ENCODE assay signal across 9 cellular contexts in the genomic region with DNA sequence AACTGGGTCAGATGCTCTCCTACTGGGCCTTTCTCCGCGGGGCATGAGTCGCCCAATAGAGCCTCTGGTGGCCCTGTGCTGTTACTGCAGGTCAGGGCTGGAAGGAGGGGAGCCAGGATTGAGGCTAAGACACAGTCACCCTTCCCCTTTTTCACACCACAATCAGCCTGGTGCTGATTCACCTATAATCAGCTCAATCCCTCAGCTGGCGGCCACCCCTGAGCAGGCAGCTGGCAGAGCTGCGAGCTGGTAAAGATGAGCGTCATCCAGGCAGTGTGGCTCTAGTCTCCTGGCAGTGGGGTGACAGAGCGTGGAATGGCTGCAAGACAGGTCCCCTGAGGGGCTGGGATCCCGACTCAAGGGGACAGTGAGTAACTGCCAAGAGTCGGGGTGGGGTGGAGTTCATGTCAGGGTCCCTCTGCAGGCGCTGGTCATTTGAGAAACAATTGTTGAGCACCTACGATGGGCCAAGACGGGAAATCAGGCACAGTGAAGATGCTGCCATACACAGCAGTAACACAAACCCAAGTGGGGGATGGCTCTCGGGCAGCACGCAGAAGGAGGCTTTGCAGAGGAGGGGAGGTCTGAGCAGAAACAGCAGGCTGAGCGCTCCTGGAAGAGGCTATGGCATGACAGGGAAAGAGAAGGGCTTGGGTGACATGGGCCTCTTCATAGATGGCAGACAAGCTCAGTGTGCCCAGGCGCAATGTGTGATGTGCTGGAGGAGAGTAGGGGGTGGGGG. TPM values are rescaled to one million over a fixed set of nuclear protein-coding genes. Genes with fewer than 3 reads are reported as not detected.
DNase-seq lines count a peak whose midpoint lies in the region; ATAC-seq and TF ChIP-seq lines count a peak whose summit lies in the region.
"Had no signal": no experiment of that assay in that cellular context is flagged by ENCODE, and none has a peak within 500 bp of the region (broad histone marks: within the 10 kb centered on the region; RNA-seq: fewer than 3 reads in every experiment).

No MANE protein-coding gene starts in this region.

- no peak overlapping the region for H3K27ac ChIP-seq in HL-60 (replicated peaks)
- H3K27ac ChIP-seq in SJCRH30: no peak overlapping the region
- no peak overlapping the region for H3K27ac ChIP-seq in heart left ventricle
- H3K27ac ChIP-seq: epithelial cell of prostate had no signal

- CTCF ChIA-PET in activated naive CD4-positive, alpha-beta T cell treated with anti-CD3 and anti-CD28 coated beads for 36 hours (lab: Charles Lee): interaction anchor here (0.6 to 4.0 kb wide), 17 partner anchors 10 to 174 kb away, joined by 3 to 24 read pairs (median 4); no protein-coding TSS in a partner anchor

- peak; percentile 63 for DNase-seq in EH (ENCODE audit: low read depth)
- peak; percentile 76 to 86 for DNase-seq in HL-60 (ENCODE audit: low read depth in 1 of 2, low spot score in 1 of 2)
- peak; percentile 74 to 86 for DNase-seq in SJCRH30
- peak; percentile 79 for DNase-seq in activated naive CD4-positive, alpha-beta T cell treated with anti-CD3 and anti-CD28 coated beads for 36 hours
- peak; percentile 60 to 82 (median 69) for DNase-seq in heart left ventricle
- peak; percentile 85 for DNase-seq in retina

- no peaks in the 10 kb centered on the region for H3K27me3 ChIP-seq in HL-60 (ENCODE audit: insufficient read depth, poor library complexity, severe bottlenecking)
- no peaks in the 10 kb centered on the region for H3K27me3 ChIP-seq in SJCRH30
- H3K27me3 ChIP-seq in heart left ventricle: no peaks in the 10 kb centered on the region

- H3K36me3 Mint-ChIP-seq in activated naive CD4-positive, alpha-beta T cell treated with anti-CD3 and anti-CD28 coated beads for 36 hours (ENCODE audit: low read depth): peaks cover 2% of the 10 kb centered on the region

- peaks cover 7% of the 10 kb centered on the region for H3K9me3 Mint-ChIP-seq in activated naive CD4-positive, alpha-beta T cell treated with anti-CD3 and anti-CD28 coated beads for 36 hours

- TF ChIP-seq CTCF in HL-60 (IDR thresholded peaks at IDR 0.05; ENCODE audit: insufficient read depth, low read length) (peak; percentile 85), heart left ventricle (IDR thresholded peaks at IDR 0.05) (peak; percentile 72 to 90 (median 82))

- peaks cover 6% of the 10 kb centered on the region for H3K4me1 Mint-ChIP-seq in activated naive CD4-positive, alpha-beta T cell treated with anti-CD3 and anti-CD28 coated beads for 36 hours (ENCODE audit: low read depth)

- H3K27me3 Mint-ChIP-seq in activated naive CD4-positive, alpha-beta T cell treated with anti-CD3 and anti-CD28 coated beads for 36 hours (ENCODE audit: low read depth): no peaks in the 10 kb centered on the region

- 59 to 77% (median 61%) methylated on average over 13 to 16 of the region's 16 CpGs for WGBS in heart left ventricle, 4 donors

- H3K4me3 ChIP-seq in HL-60 (replicated peaks; ENCODE audit: insufficient read depth, low read length) (no peak overlapping the region), SJCRH30 (no peak overlapping the region), heart left ventricle (no peak overlapping the region)

- H3K9me3 ChIP-seq in SJCRH30 (replicated peaks) (peaks cover 5% of the 10 kb centered on the region), heart left ventricle (peaks cover 0 to 4% (median 0%) of the 10 kb centered on the region in 12 donors)

- TF ChIP-seq POLR2A in heart left ventricle (IDR thresholded peaks at IDR 0.05): no peak

- no peak overlapping the region for H3K27ac Mint-ChIP-seq in activated naive CD4-positive, alpha-beta T cell treated with anti-CD3 and anti-CD28 coated beads for 36 hours

- ATAC-seq in GM21423 (IDR thresholded peaks at IDR 0.05; ENCODE audit: unreplicated experiment) (peak; percentile 87), heart left ventricle (peak; percentile 65 to 93 (median 92)), GM18519 (IDR thresholded peaks at IDR 0.05; ENCODE audit: low FRiP score, unreplicated experiment) (no peak)

- no peak overlapping the region for H3K4me3 Mint-ChIP-seq in activated naive CD4-positive, alpha-beta T cell treated with anti-CD3 and anti-CD28 coated beads for 36 hours

- H3K36me3 ChIP-seq in SJCRH30 (no peaks in the 10 kb centered on the region), heart left ventricle (no peaks in the 10 kb centered on the region)

- intact Hi-C loops in activated naive CD4-positive, alpha-beta T cell treated with anti-CD3 and anti-CD28 coated beads for 36 hours (cut with micrococcal nuclease): loop anchor here (1.0 to 2.0 kb wide), 2 partner anchors 34 to 153 kb away; no protein-coding TSS in a partner anchor
- intact Hi-C loops in heart left ventricle (cut with DNase I): loop anchor here in 7 of 10 donors (1.0 to 5.0 kb wide), 4 partner anchors 152 to 154 kb away; no protein-coding TSS in a partner anchor

- H3K4me1 ChIP-seq in SJCRH30 (peaks cover 15% of the 10 kb centered on the region), heart left ventricle (peaks cover 0 to 23% (median 5%) of the 10 kb centered on the region in 12 donors)

RNA-seq across cellular contexts. Expression of a gene that starts 21.8 kb away (rescaled TPM):
- 30.6 and 33.8 TPM in 2 replicates for total RNA-seq in SJCRH30 (2014; rRNA removed; shearing (Covaris generic))
- 10 to 100 TPM; 67.4 to 67.7 TPM for total RNA-seq in activated naive CD4-positive, alpha-beta T cell treated with anti-CD3 and anti-CD28 coated beads for 36 hours
- 10 to 100 TPM in 5 of 9 donors, 1 to 10 TPM in 4; 4.6 to 49.0 (median 11.0) TPM for total RNA-seq in heart left ventricle
- 10 to 100 TPM; 17.8 to 74.5 TPM for polyA plus RNA-seq in heart left ventricle
